Comparison of ENCODE assay signal across 33 cellular contexts in the genomic region with DNA sequence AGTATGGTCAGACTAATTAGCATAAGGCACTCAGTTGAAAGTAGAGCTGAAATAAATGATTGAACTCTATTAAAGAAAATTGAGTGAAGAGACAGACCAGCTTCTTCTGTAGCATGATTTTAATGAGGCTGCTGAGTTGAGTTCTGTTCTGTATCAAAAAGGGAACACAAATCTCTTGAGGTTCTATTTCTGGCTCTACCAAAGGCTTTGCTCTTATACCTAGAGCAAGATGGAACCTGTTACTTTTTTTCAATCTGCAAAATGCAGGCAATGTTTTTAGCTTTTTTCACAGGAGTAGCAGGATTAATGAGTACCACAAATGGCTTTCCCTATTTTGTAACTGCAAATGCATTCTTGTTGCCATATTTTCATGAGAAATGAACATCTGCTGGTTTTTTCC. TPM values are rescaled to one million over a fixed set of nuclear protein-coding genes. Genes with fewer than 3 reads are reported as not detected.
"Had no signal": no experiment of that assay in that cellular context is flagged by ENCODE, and none has a peak within 500 bp of the region (broad histone marks: within the 10 kb centered on the region; RNA-seq: fewer than 3 reads in every experiment).

No MANE protein-coding gene starts in this region.

- H3K4me3 ChIP-seq: ascending aorta, breast epithelium, cardiac muscle cell, colonic mucosa, esophagus squamous epithelium, gastroesophageal sphincter had no signal

- H3K36me3 ChIP-seq: ascending aorta, breast epithelium, cardiac muscle cell, colonic mucosa, esophagus squamous epithelium, gastroesophageal sphincter had no signal

- H3K9me3 Mint-ChIP-seq: activated CD4-positive, alpha-beta memory T cell treated with anti-CD3 and anti-CD28 coated beads for 36 hours; activated CD4-positive, alpha-beta T cell treated with anti-CD3 and anti-CD28 coated beads, Interleukin-2, amount 10 ng/mL, durations not matched to agents 24 days and 14 days; activated naive CD4-positive, alpha-beta T cell treated with anti-CD3 and anti-CD28 coated beads, Interleukin-2, amount 10 ng/mL, durations not matched to agents 7 days and 5 days; activated naive CD8-positive, alpha-beta T cell treated with anti-CD3 and anti-CD28 coated beads, Interleukin-2, amount 10 ng/mL, durations not matched to agents 7 days and 5 days; activated T-helper 1 cell treated with anti-CD3 and anti-CD28 coated beads, Interleukin-12 subunit alpha, Interleukin-12 subunit beta, Interleukin-2, Interleukin-4 antibody, amounts not matched to agents 30 ng/mL and 10 ng/mL and 1 ng/mL, durations not matched to agents 14 hours and 24 hours and 36 hours; activated T-helper 2 cell treated with anti-CD3 and anti-CD28 coated beads, Interferon-gamma antibody, Interleukin-2, Interleukin-4, amounts not matched to agents 10 μg/mL and 5 μg/mL and 100 μg/mL, durations not matched to agents 14 hours and 24 hours and 36 hours; T-helper 2 cell treated with Interferon-gamma antibody and Interleukin-4, amounts not matched to agents 5 μg/mL and 100 μg/mL, for 36 hours had no signal

- H3K27ac Mint-ChIP-seq: activated CD4-positive, alpha-beta memory T cell treated with anti-CD3 and anti-CD28 coated beads for 36 hours; activated CD4-positive, alpha-beta T cell treated with anti-CD3 and anti-CD28 coated beads for 36 hours; activated CD4-positive, alpha-beta T cell treated with anti-CD3 and anti-CD28 coated beads, Interleukin-2, amount 10 ng/mL, durations not matched to agents 24 days and 14 days; activated CD8-positive, alpha-beta memory T cell treated with anti-CD3 and anti-CD28 coated beads, Interleukin-2, amount 10 ng/mL, durations not matched to agents 7 days and 5 days; activated CD8-positive, alpha-beta T cell treated with anti-CD3 and anti-CD28 coated beads, Interleukin-2, amount 10 ng/mL, durations not matched to agents 7 days and 5 days; activated naive CD4-positive, alpha-beta T cell treated with anti-CD3 and anti-CD28 coated beads, Interleukin-2, amount 10 ng/mL, durations not matched to agents 7 days and 5 days; activated naive CD4-positive, alpha-beta T cell treated with anti-CD3 and anti-CD28 coated beads, Interleukin-2, amount 50 U/mL, for 72 hours; activated naive CD8-positive, alpha-beta T cell treated with anti-CD3 and anti-CD28 coated beads, Interleukin-2, amount 10 ng/mL, durations not matched to agents 7 days and 5 days; activated T-helper 1 cell treated with anti-CD3 and anti-CD28 coated beads, Interleukin-12 subunit alpha, Interleukin-12 subunit beta, Interleukin-2, Interleukin-4 antibody, amounts not matched to agents 30 ng/mL and 10 ng/mL and 1 ng/mL, durations not matched to agents 14 hours and 24 hours and 36 hours; activated T-helper 2 cell treated with anti-CD3 and anti-CD28 coated beads, Interferon-gamma antibody, Interleukin-2, Interleukin-4, amounts not matched to agents 10 μg/mL and 5 μg/mL and 100 μg/mL, durations not matched to agents 14 hours and 24 hours and 36 hours; brain; T-helper 17 cell; T-helper 2 cell treated with Interferon-gamma antibody and Interleukin-4, amounts not matched to agents 5 μg/mL and 100 μg/mL, for 36 hours had no signal

- ATAC-seq: activated CD4-positive, alpha-beta T cell treated with anti-CD3 and anti-CD28 coated beads for 36 hours; activated CD8-positive, alpha-beta memory T cell treated with anti-CD3 and anti-CD28 coated beads, Interleukin-2, amount 10 ng/mL, durations not matched to agents 7 days and 5 days; activated CD8-positive, alpha-beta T cell treated with anti-CD3 and anti-CD28 coated beads, Interleukin-2, amount 10 ng/mL, durations not matched to agents 7 days and 5 days; activated naive CD4-positive, alpha-beta T cell treated with anti-CD3 and anti-CD28 coated beads, Interleukin-2, amount 50 U/mL, for 72 hours; gastroesophageal sphincter; T-helper 17 cell had no signal

- H3K27me3 ChIP-seq: ascending aorta, breast epithelium, colonic mucosa had no signal

- DNase-seq: activated CD4-positive, alpha-beta memory T cell treated with anti-CD3 and anti-CD28 coated beads for 36 hours; activated CD4-positive, alpha-beta T cell treated with anti-CD3 and anti-CD28 coated beads for 36 hours; activated CD4-positive, alpha-beta T cell treated with anti-CD3 and anti-CD28 coated beads, Interleukin-2, amount 10 ng/mL, durations not matched to agents 24 days and 14 days; activated CD4-positive, CD25-positive, alpha-beta regulatory T cell; activated CD4-positive, CD25-positive, alpha-beta regulatory T cell treated with anti-CD3 and anti-CD28 coated beads, Interleukin-2, amount 50 U/mL, for 72 hours; activated CD8-positive, alpha-beta memory T cell treated with anti-CD3 and anti-CD28 coated beads, Interleukin-2, amount 10 ng/mL, durations not matched to agents 7 days and 5 days; activated CD8-positive, alpha-beta memory T cell treated with anti-CD3 and anti-CD28 coated beads, Interleukin-2, amount 50 U/mL, for 4 hours; activated CD8-positive, alpha-beta T cell treated with anti-CD3 and anti-CD28 coated beads, Interleukin-2, amount 10 ng/mL, durations not matched to agents 7 days and 5 days; activated effector memory CD4-positive, alpha-beta T cell treated with anti-CD3 and anti-CD28 coated beads, Interleukin-2, amount 50 U/mL, for 16 hours; activated naive CD4-positive, alpha-beta T cell treated with anti-CD3 and anti-CD28 coated beads, Interleukin-2, amount 10 ng/mL, durations not matched to agents 7 days and 5 days; activated naive CD8-positive, alpha-beta T cell treated with anti-CD3 and anti-CD28 coated beads, Interleukin-2, amount 10 ng/mL, durations not matched to agents 7 days and 5 days; activated T-cell treated with anti-CD3 and anti-CD28 coated beads, Interleukin-2, amount 50 U/mL, for 1 hour; activated T-cell treated with anti-CD3 and anti-CD28 coated beads, Interleukin-2, amount 50 U/mL, for 48 hours; central memory CD4-positive, alpha-beta T cell; cerebellar nuclear complex; colonic mucosa; effector CD8-positive, alpha-beta T cell; esophagus squamous epithelium; foreskin melanocyte; T-helper 1 cell; T-helper 17 cell; T1000 had no signal

- H3K27ac ChIP-seq: ascending aorta, breast epithelium, cardiac muscle cell, colonic mucosa, epithelial cell of prostate, esophagus squamous epithelium, gastroesophageal sphincter had no signal

- H3K36me3 Mint-ChIP-seq: activated CD4-positive, alpha-beta memory T cell treated with anti-CD3 and anti-CD28 coated beads for 36 hours; activated CD8-positive, alpha-beta memory T cell treated with anti-CD3 and anti-CD28 coated beads, Interleukin-2, amount 10 ng/mL, durations not matched to agents 7 days and 5 days; activated naive CD4-positive, alpha-beta T cell treated with anti-CD3 and anti-CD28 coated beads, Interleukin-2, amount 10 ng/mL, durations not matched to agents 7 days and 5 days; activated naive CD8-positive, alpha-beta T cell treated with anti-CD3 and anti-CD28 coated beads, Interleukin-2, amount 10 ng/mL, durations not matched to agents 7 days and 5 days had no signal

- H3K4me3 Mint-ChIP-seq: activated CD4-positive, alpha-beta memory T cell treated with anti-CD3 and anti-CD28 coated beads for 36 hours; activated CD4-positive, alpha-beta T cell treated with anti-CD3 and anti-CD28 coated beads for 36 hours; activated CD4-positive, alpha-beta T cell treated with anti-CD3 and anti-CD28 coated beads, Interleukin-2, amount 10 ng/mL, durations not matched to agents 24 days and 14 days; activated CD8-positive, alpha-beta memory T cell treated with anti-CD3 and anti-CD28 coated beads, Interleukin-2, amount 10 ng/mL, durations not matched to agents 7 days and 5 days; activated CD8-positive, alpha-beta T cell treated with anti-CD3 and anti-CD28 coated beads, Interleukin-2, amount 10 ng/mL, durations not matched to agents 7 days and 5 days; activated naive CD4-positive, alpha-beta T cell treated with anti-CD3 and anti-CD28 coated beads, Interleukin-2, amount 10 ng/mL, durations not matched to agents 7 days and 5 days; activated naive CD8-positive, alpha-beta T cell treated with anti-CD3 and anti-CD28 coated beads, Interleukin-2, amount 10 ng/mL, durations not matched to agents 7 days and 5 days; activated T-helper 1 cell treated with anti-CD3 and anti-CD28 coated beads, Interleukin-12 subunit alpha, Interleukin-12 subunit beta, Interleukin-2, Interleukin-4 antibody, amounts not matched to agents 30 ng/mL and 10 ng/mL and 1 ng/mL, durations not matched to agents 14 hours and 24 hours and 36 hours; brain; T-helper 17 cell; T-helper 2 cell treated with Interferon-gamma antibody and Interleukin-4, amounts not matched to agents 5 μg/mL and 100 μg/mL, for 36 hours had no signal

- H3K4me1 ChIP-seq: breast epithelium had no signal

- H3K9me3 ChIP-seq: ascending aorta, breast epithelium, colonic mucosa, esophagus squamous epithelium, gastroesophageal sphincter had no signal

RNA-seq across cellular contexts. Expression of a gene that starts 4.2 kb away (rescaled TPM):
- total RNA-seq: activated CD8-positive, alpha-beta memory T cell treated with anti-CD3 and anti-CD28 coated beads, Interleukin-2, amount 10 ng/mL, durations not matched to agents 7 days and 5 days; activated CD8-positive, alpha-beta T cell treated with anti-CD3 and anti-CD28 coated beads, Interleukin-2, amount 10 ng/mL, durations not matched to agents 7 days and 5 days; activated naive CD8-positive, alpha-beta T cell treated with anti-CD3 and anti-CD28 coated beads, Interleukin-2, amount 10 ng/mL, durations not matched to agents 7 days and 5 days; activated T-helper 2 cell treated with anti-CD3 and anti-CD28 coated beads, Interferon-gamma antibody, Interleukin-2, Interleukin-4, amounts not matched to agents 10 μg/mL and 5 μg/mL and 100 μg/mL, durations not matched to agents 14 hours and 24 hours and 36 hours; ascending aorta; endothelial cell of umbilical vein; T-helper 17 cell had no signal
